Comparison of ENCODE assay signal across 17 cellular contexts in genomic region chr10:103440416-103440815, GRCh38. TPM values are rescaled to one million over a fixed set of nuclear protein-coding genes. Genes with fewer than 3 reads are reported as not detected.
"Had no signal": no experiment of that assay in that cellular context is flagged by ENCODE, and none has a peak within 500 bp of the region (broad histone marks: within the 10 kb centered on the region; RNA-seq: fewer than 3 reads in every experiment).

No MANE protein-coding gene starts in this region.

- H3K9me3 ChIP-seq: esophagus squamous epithelium, lower lobe of right lung, neutrophil, tibial artery, uterus had no signal

- H3K27me3 ChIP-seq: esophagus squamous epithelium, neutrophil, tibial artery, uterus had no signal

- ATAC-seq: activated CD4-positive, alpha-beta T cell treated with anti-CD3 and anti-CD28 coated beads for 36 hours; left cardiac atrium; lower lobe of right lung; naive thymus-derived CD4-positive, alpha-beta T cell had no signal

- H3K27ac Mint-ChIP-seq: activated CD4-positive, alpha-beta T cell treated with anti-CD3 and anti-CD28 coated beads for 36 hours had no signal

- H3K4me1 Mint-ChIP-seq: activated CD4-positive, alpha-beta T cell treated with anti-CD3 and anti-CD28 coated beads for 36 hours had no signal

- DNase-seq: activated CD4-positive, alpha-beta T cell treated with anti-CD3 and anti-CD28 coated beads for 36 hours; activated naive CD4-positive, alpha-beta T cell; activated T-cell treated with anti-CD3 and anti-CD28 coated beads, Interleukin-2, amount 50 U/mL, for 48 hours; anterior cingulate cortex; esophagus squamous epithelium; head of caudate nucleus; left cardiac atrium; lower lobe of right lung; naive thymus-derived CD4-positive, alpha-beta T cell; stimulated activated CD4-positive, alpha-beta T cell treated with anti-CD3 and anti-CD28 coated beads, Interleukin-4, amount 100 ng/mL, for 4 hours; tibial artery; uterus had no signal

- H3K9me3 Mint-ChIP-seq: naive thymus-derived CD4-positive, alpha-beta T cell had no signal

- H3K4me3 Mint-ChIP-seq: activated CD4-positive, alpha-beta T cell treated with anti-CD3 and anti-CD28 coated beads for 36 hours; naive thymus-derived CD4-positive, alpha-beta T cell had no signal

- H3K36me3 ChIP-seq: uterus had no signal

- H3K27ac ChIP-seq: esophagus squamous epithelium, lower lobe of right lung, neutrophil, VCaP had no signal

- H3K27me3 Mint-ChIP-seq: activated CD4-positive, alpha-beta T cell treated with anti-CD3 and anti-CD28 coated beads for 36 hours; naive thymus-derived CD4-positive, alpha-beta T cell had no signal

- H3K4me3 ChIP-seq: esophagus squamous epithelium, lower lobe of right lung, skin epidermis, tibial artery, uterus had no signal

RNA-seq across cellular contexts. Expression of gene CALHM1, which starts 18.3 kb away (rescaled TPM):
- total RNA-seq: activated CD4-positive, alpha-beta T cell treated with anti-CD3 and anti-CD28 coated beads for 36 hours; bronchial epithelial cell; esophagus squamous epithelium; left cardiac atrium; mononuclear cell; naive thymus-derived CD4-positive, alpha-beta T cell; uterus had no signal
- polyA plus RNA-seq: naive thymus-derived CD4-positive, alpha-beta T cell had no signal

RNA-seq across cellular contexts. Expression of gene CALHM3, which starts 38.6 kb away (rescaled TPM):
- total RNA-seq: activated CD4-positive, alpha-beta T cell treated with anti-CD3 and anti-CD28 coated beads for 36 hours; bronchial epithelial cell; esophagus squamous epithelium; left cardiac atrium; lower lobe of right lung; mononuclear cell; naive thymus-derived CD4-positive, alpha-beta T cell; uterus had no signal
- polyA plus RNA-seq: naive thymus-derived CD4-positive, alpha-beta T cell had no signal
